In the genomic region with DNA sequence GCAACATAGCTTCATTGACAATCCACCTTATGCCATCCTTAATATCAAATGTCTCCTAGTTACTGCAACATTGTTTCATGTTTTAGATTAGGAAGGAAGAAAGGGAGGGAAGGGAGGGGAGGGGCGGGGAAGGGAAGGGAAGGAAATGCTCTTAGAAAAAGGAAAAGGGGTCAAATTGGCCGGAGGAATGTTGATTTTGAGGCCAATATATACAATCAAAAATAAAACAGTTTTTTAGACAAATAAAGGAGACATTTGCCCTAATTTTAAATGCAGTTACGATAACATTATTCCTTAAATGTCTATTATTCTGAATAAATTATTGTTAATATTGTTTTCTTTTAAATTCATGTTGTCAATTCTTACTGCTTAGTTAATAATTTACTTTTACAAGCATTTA, we compare ENCODE assay signal across 25 cellular contexts. TPM values are rescaled to one million over a fixed set of nuclear protein-coding genes. Genes with fewer than 3 reads are reported as not detected.
DNase-seq lines count a peak whose midpoint lies in the region; ATAC-seq, FAIRE-seq and TF ChIP-seq lines count a peak whose summit lies in the region.
"Had no signal": no experiment of that assay in that cellular context is flagged by ENCODE, and none has a peak within 500 bp of the region (broad histone marks: within the 10 kb centered on the region; RNA-seq: fewer than 3 reads in every experiment).

No MANE protein-coding gene starts in this region.

- H3K27me3 ChIP-seq in left ventricle myocardium inferior (ENCODE audit: low read depth) (no peaks in the 10 kb centered on the region), heart left ventricle (no peaks in the 10 kb centered on the region), neural progenitor cell (no peaks in the 10 kb centered on the region)
- H3K27me3 ChIP-seq: BLaER1 had no signal

- intact Hi-C loops in left ventricle myocardium inferior (cut with micrococcal nuclease) (no loop called here), heart left ventricle (cut with DNase I) (no loop called here)

- H3K4me2 ChIP-seq in neural progenitor cell: no peak overlapping the region
- H3K4me2 ChIP-seq: BLaER1 had no signal

- H4K20me1 ChIP-seq in neural progenitor cell (ENCODE audit: low read depth): no peaks in the 10 kb centered on the region
- H4K20me1 ChIP-seq: BLaER1 had no signal

- H3K9me3 ChIP-seq in left ventricle myocardium inferior (replicated peaks) (no peaks in the 10 kb centered on the region), heart left ventricle (no peaks in the 10 kb centered on the region), neural progenitor cell (ENCODE audit: low read depth) (no peaks in the 10 kb centered on the region)
- H3K9me3 ChIP-seq: BLaER1, Caco-2 had no signal

- H2AFZ ChIP-seq in neural progenitor cell (replicated peaks): no peak overlapping the region
- H2AFZ ChIP-seq: GM23248 had no signal

- no peak for ATAC-seq in heart left ventricle
- ATAC-seq: CD8-positive, alpha-beta T cell; GM12878 had no signal

- H3K9ac ChIP-seq in neural progenitor cell: no peak overlapping the region
- H3K9ac ChIP-seq: BLaER1, GM23248 had no signal

- no peak for TF ChIP-seq CTCF in left ventricle myocardium inferior (IDR thresholded peaks at IDR 0.05; ENCODE audit: borderline replicate concordance)
- no peak for TF ChIP-seq CTCF in heart left ventricle (IDR thresholded peaks at IDR 0.05)
- no peak for TF ChIP-seq CTCF in endothelial cell (IDR thresholded peaks at IDR 0.05; ENCODE audit: unreplicated experiment)
- no peak for TF ChIP-seq CTCF in neural progenitor cell (IDR thresholded peaks at IDR 0.05)

- peaks cover 23% of the 10 kb centered on the region for H3K4me1 Mint-ChIP-seq in endothelial cell (ENCODE audit: unreplicated experiment)
- H3K4me1 Mint-ChIP-seq in neural progenitor cell: peaks cover 16% of the 10 kb centered on the region
- H3K4me1 Mint-ChIP-seq: B cell; CD4-positive, CD25-positive, alpha-beta regulatory T cell had no signal

- DNase-seq in left ventricle myocardium inferior: no peak
- no peak for DNase-seq in heart left ventricle
- DNase-seq in endothelial cell (ENCODE audit: low spot score): no peak
- DNase-seq in neural progenitor cell (ENCODE audit: low spot score): no peak
- DNase-seq in effector CD4-positive, alpha-beta T cell: no peak
- DNase-seq in NCI-H82 (lab: John Stamatoyannopoulos, UW): no peak
- no peak for DNase-seq in NCI-H2196 treated with DMSO at 0.1 percent for 48 hours (lab: John Stamatoyannopoulos, UW; ENCODE audit: unreplicated experiment)
- DNase-seq: Caco-2; CD4-positive, CD25-positive, alpha-beta regulatory T cell; CD8-positive, alpha-beta T cell; DMS153; DMS79; EL; GDM1; GM23248; H7; HCEC 1CT had no signal

- peak; percentile 38 for FAIRE-seq in colon (lab: Jason Lieb, UNC)
- FAIRE-seq: GM12878, GM19239, H1 had no signal

- TF ChIP-seq POLR2A in heart left ventricle (IDR thresholded peaks at IDR 0.05): no peak

- H3K36me3 Mint-ChIP-seq in endothelial cell (ENCODE audit: low read depth, unreplicated experiment): peaks cover 38% of the 10 kb centered on the region
- H3K36me3 Mint-ChIP-seq in neural progenitor cell: no peaks in the 10 kb centered on the region
- H3K36me3 Mint-ChIP-seq: CD4-positive, CD25-positive, alpha-beta regulatory T cell; CD8-positive, alpha-beta T cell had no signal

- peaks cover 23% of the 10 kb centered on the region for H3K4me1 ChIP-seq in left ventricle myocardium inferior
- peaks cover 0 to 20% (median 9%) of the 10 kb centered on the region in 12 donors for H3K4me1 ChIP-seq in heart left ventricle
- no peaks in the 10 kb centered on the region for H3K4me1 ChIP-seq in neural progenitor cell
- H3K4me1 ChIP-seq: BLaER1, Caco-2 had no signal

- H3K4me3 ChIP-seq in left ventricle myocardium inferior (no peak overlapping the region), heart left ventricle (no peak overlapping the region), neural progenitor cell (no peak overlapping the region)
- H3K4me3 ChIP-seq: BLaER1, GM12878, GM23248 had no signal

- 57 to 65% (median 60%) methylated on average over 3 of the region's 3 CpGs for WGBS in heart left ventricle, 4 donors

- peak overlapping the region; percentile 41 for H3K27ac ChIP-seq in left ventricle myocardium inferior (replicated peaks)
- no peak overlapping the region for H3K27ac ChIP-seq in heart left ventricle
- H3K27ac ChIP-seq in neural progenitor cell: peak overlapping the region; percentile 19
- H3K27ac ChIP-seq: 22Rv1, BLaER1, C4-2B, GM23248 had no signal

- H3K9me3 Mint-ChIP-seq in endothelial cell (ENCODE audit: unreplicated experiment) (no peaks in the 10 kb centered on the region), neural progenitor cell (no peaks in the 10 kb centered on the region)
- H3K9me3 Mint-ChIP-seq: CD8-positive, alpha-beta T cell had no signal

- H3F3A ChIP-seq in neural progenitor cell (ENCODE audit: low read depth): peaks cover 4% of the 10 kb centered on the region

- H3K27me3 Mint-ChIP-seq in endothelial cell (ENCODE audit: unreplicated experiment) (peaks cover 8% of the 10 kb centered on the region), neural progenitor cell (ENCODE audit: insufficient read depth, low read depth) (no peaks in the 10 kb centered on the region)
- H3K27me3 Mint-ChIP-seq: B cell; CD4-positive, CD25-positive, alpha-beta regulatory T cell had no signal

- peak overlapping the region; percentile 27 for H3K27ac Mint-ChIP-seq in endothelial cell (ENCODE audit: unreplicated experiment)
- no peak overlapping the region for H3K27ac Mint-ChIP-seq in neural progenitor cell
- H3K27ac Mint-ChIP-seq: B cell; CD4-positive, CD25-positive, alpha-beta regulatory T cell; CD8-positive, alpha-beta T cell had no signal

- H3K36me3 ChIP-seq in left ventricle myocardium inferior (peaks cover 4% of the 10 kb centered on the region), heart left ventricle (peaks cover 0 to 45% (median 0%) of the 10 kb centered on the region in 9 donors), neural progenitor cell (no peaks in the 10 kb centered on the region)
- H3K36me3 ChIP-seq: BLaER1 had no signal

- H3K4me3 Mint-ChIP-seq in endothelial cell (ENCODE audit: unreplicated experiment) (no peak overlapping the region), neural progenitor cell (no peak overlapping the region)
- H3K4me3 Mint-ChIP-seq: B cell; CD4-positive, CD25-positive, alpha-beta regulatory T cell; CD8-positive, alpha-beta T cell had no signal

- H3K79me2 ChIP-seq in neural progenitor cell (ENCODE audit: low read depth): no peaks in the 10 kb centered on the region

RNA-seq across cellular contexts. Expression of a gene that starts 33.5 kb away (rescaled TPM):
- total RNA-seq in left ventricle myocardium inferior: 27.3 TPM
- 10 to 100 TPM; 11.8 to 37.2 (median 24.3) TPM for total RNA-seq in heart left ventricle
- 10 to 100 TPM in 1 of 2 donors, 1 to 10 TPM in 1; 8.5 to 11.4 TPM for polyA plus RNA-seq in heart left ventricle
- 129 TPM for total RNA-seq in endothelial cell (ENCODE audit: unreplicated experiment)
- total RNA-seq in neural progenitor cell (ENCODE audit: low replicate concordance): 1.3 and 4.8 TPM in 2 replicates
- total RNA-seq: Caco-2 had no signal

Comparison
In these comparisons a context has a peak if more than half of its experiments do, and no peak if none do; other contexts are left out.
1. H3K27ac ChIP-seq: peak in left ventricle myocardium inferior (single experiment) and neural progenitor cell (single experiment); none in heart left ventricle (0 of 12).